9 cellular contexts compared by ENCODE assay signal in genomic region chr1:178238722-178239510, GRCh38.
DNase-seq lines count a peak whose midpoint lies in the region; ATAC-seq and TF ChIP-seq lines count a peak whose summit lies in the region.
"Had no signal": no experiment of that assay in that cellular context is flagged by ENCODE, and none has a peak within 500 bp of the region (broad histone marks: within the 10 kb centered on the region; RNA-seq: fewer than 3 reads in every experiment).

No MANE protein-coding gene starts in this region.

- TF ChIP-seq CTCF in AG09319 (IDR thresholded peaks at IDR 0.05; ENCODE audit: low read depth, low read length), result no peak

- in situ Hi-C loops in KBM-7 (cut with MboI; ENCODE audit: low pct_unique_long_range_greater_than_20kb, low sequenced_read_pairs), result no loop called here

- DNase-seq in AG09319 (ENCODE audit: extremely low read depth, low read depth) (peak; percentile 88), KBM-7 (peak; percentile 24), amniotic stem cell (lab: John Stamatoyannopoulos, UW) (peak; percentile 83), kidney glomerular epithelial cell (lab: John Stamatoyannopoulos, UW) (peak; percentile 99)
- DNase-seq in stimulated activated CD4-positive, alpha-beta T cell treated with anti-CD3 and anti-CD28 coated beads, Interleukin-4, amount 100 ng/mL, for 4 hours, result no peak
- DNase-seq: DND-41 had no signal

- no peak for TF ChIP-seq POLR2A in GM18505 (IDR thresholded peaks at IDR 0.05; ENCODE audit: borderline replicate concordance, extremely low read depth, insufficient read depth, insufficient read length)

- ATAC-seq in GM18505 (IDR thresholded peaks at IDR 0.05; ENCODE audit: unreplicated experiment) (no peak), HG02623 (IDR thresholded peaks at IDR 0.05; ENCODE audit: unreplicated experiment) (no peak), GM21529 (IDR thresholded peaks at IDR 0.05; ENCODE audit: unreplicated experiment) (no peak)

Comparison
In these comparisons a context has a peak if more than half of its experiments do, and no peak if none do; other contexts are left out.
1. DNase-seq: peak in AG09319 (single experiment), KBM-7 (single experiment), amniotic stem cell (single experiment) and kidney glomerular epithelial cell (single experiment); none in stimulated activated CD4-positive, alpha-beta T cell treated with anti-CD3 and anti-CD28 coated beads, Interleukin-4, amount 100 ng/mL, for 4 hours (0 of 2).